Comparison of ENCODE assay signal across 8 cellular contexts in genomic region chr17:28335201-28335958, GRCh38.
DNase-seq lines count a peak whose midpoint lies in the region; ATAC-seq and TF ChIP-seq lines count a peak whose summit lies in the region.

TSS of gene IFT20 (minus strand) at chr17:28335472. CDS start at chr17:28331985, 3,487 bp downstream.
TSS of gene TNFAIP1 (plus strand) at chr17:28335761. CDS start at chr17:28339522, 3,761 bp downstream.

- peak within 1 kb of the TSS; percentile 92 for H3K4me3 ChIP-seq in GM06990 (replicated peaks; ENCODE audit: low read depth, low read length)

- H3K9me3 Mint-ChIP-seq in activated naive CD4-positive, alpha-beta T cell treated with anti-CD3 and anti-CD28 coated beads, Interleukin-2, amount 50 U/mL, for 24 hours, result no peaks in the 10 kb centered on the region

- H3K4me3 Mint-ChIP-seq in activated naive CD4-positive, alpha-beta T cell treated with anti-CD3 and anti-CD28 coated beads, Interleukin-2, amount 50 U/mL, for 24 hours, result peak within 1 kb of the TSS; percentile 99

- peaks cover 11% of the 10 kb centered on the region for H3K36me3 ChIP-seq in GM06990 (ENCODE audit: control insufficient read depth, insufficient read depth, low read length)

- no peak for TF ChIP-seq CTCF in GM06990 (IDR thresholded peaks at IDR 0.05; ENCODE audit: insufficient read depth, low read length, poor library complexity, severe bottlenecking)

- no peaks in the 10 kb centered on the region for H3K27me3 ChIP-seq in GM06990 (replicated peaks; ENCODE audit: control insufficient read depth, insufficient read depth, low read length)

- peak; percentile 96 for DNase-seq in GM06990 (ENCODE audit: extremely low read depth, insufficient read length)
- peak; percentile 99 for DNase-seq in NCI-H1092 (lab: John Stamatoyannopoulos, UW)
- DNase-seq in germinal center (ENCODE audit: low spot score), result peak; percentile 95
- DNase-seq in non-pigmented ciliary epithelial cell (ENCODE audit: low read depth), result peak; percentile 100
- DNase-seq in superior temporal gyrus (ENCODE audit: extremely low spot score), result peak; percentile 100

- no peaks in the 10 kb centered on the region for H3K27me3 Mint-ChIP-seq in activated naive CD4-positive, alpha-beta T cell treated with anti-CD3 and anti-CD28 coated beads, Interleukin-2, amount 50 U/mL, for 24 hours

- ATAC-seq in HG02588 (IDR thresholded peaks at IDR 0.05; ENCODE audit: unreplicated experiment) (peak; percentile 94), SK-N-SH treated with all-trans-retinoic acid at 6 μM for 48 hours (peak; percentile 96)

- peaks cover 53% of the 10 kb centered on the region for H3K4me1 Mint-ChIP-seq in activated naive CD4-positive, alpha-beta T cell treated with anti-CD3 and anti-CD28 coated beads, Interleukin-2, amount 50 U/mL, for 24 hours

- H3K27ac Mint-ChIP-seq in activated naive CD4-positive, alpha-beta T cell treated with anti-CD3 and anti-CD28 coated beads, Interleukin-2, amount 50 U/mL, for 24 hours, result peak within 1 kb of the TSS; percentile 97

- no peaks in the 10 kb centered on the region for H3K36me3 Mint-ChIP-seq in activated naive CD4-positive, alpha-beta T cell treated with anti-CD3 and anti-CD28 coated beads, Interleukin-2, amount 50 U/mL, for 24 hours

TF ChIP-seq in SK-N-SH treated with all-trans-retinoic acid at 6 μM for 48 hours, 23 proteins besides CTCF, POLR2A, EP300 and RAD21:
- 0 out of 2 replicates have a peak, but pooled peaks have one; percentile 48 for TF ChIP-seq GLIS3 (CRISPR knock-in tag; IDR thresholded peaks at IDR 0.05)
- no peak for TF ChIP-seq RARB (CRISPR knock-in tag; IDR thresholded peaks at IDR 0.05)
- TF ChIP-seq ZNF565 (CRISPR knock-in tag; conservative IDR thresholded peaks at IDR 0.05; ENCODE audit: low read depth), result peak; percentile 94
- TF ChIP-seq ARNTL (CRISPR knock-in tag; IDR thresholded peaks at IDR 0.05; ENCODE audit: borderline replicate concordance, low read depth), result no peak
- no peak for TF ChIP-seq SNAI2 (CRISPR knock-in tag; IDR thresholded peaks at IDR 0.05)
- peak; percentile 91 for TF ChIP-seq CSDC2 (CRISPR knock-in tag; IDR thresholded peaks at IDR 0.05)
- no peak for TF ChIP-seq POU6F1 (CRISPR knock-in tag; IDR thresholded peaks at IDR 0.05; ENCODE audit: borderline replicate concordance, low read depth)
- TF ChIP-seq PATZ1 (CRISPR knock-in tag; IDR thresholded peaks at IDR 0.05; ENCODE audit: borderline replicate concordance), result no peak
- no peak; the same call in 1 of the 2 replicates for TF ChIP-seq CREB5 (CRISPR knock-in tag; IDR thresholded peaks at IDR 0.05; ENCODE audit: low read depth)
- TF ChIP-seq TOX (CRISPR knock-in tag; IDR thresholded peaks at IDR 0.05; ENCODE audit: borderline replicate concordance), result no peak
- peak; percentile 93 for TF ChIP-seq TSHZ2 (CRISPR knock-in tag; IDR thresholded peaks at IDR 0.05)
- no peak for TF ChIP-seq TCF4 (CRISPR knock-in tag; IDR thresholded peaks at IDR 0.05; ENCODE audit: borderline replicate concordance)
- peak; percentile 47; the same call in 1 of the 2 replicates for TF ChIP-seq ZNF70 (CRISPR knock-in tag; IDR thresholded peaks at IDR 0.05)
- TF ChIP-seq ESRRG (CRISPR knock-in tag; IDR thresholded peaks at IDR 0.05), result no peak
- no peak for TF ChIP-seq BACH2 (CRISPR knock-in tag; IDR thresholded peaks at IDR 0.05; ENCODE audit: borderline replicate concordance)
- no peak for TF ChIP-seq ZNF8 (CRISPR knock-in tag; IDR thresholded peaks at IDR 0.05)
- TF ChIP-seq PPARA (CRISPR knock-in tag; IDR thresholded peaks at IDR 0.05; ENCODE audit: borderline replicate concordance), result peak; percentile 76; the same call in 1 of the 2 replicates
- no peak; the same call in 1 of the 2 replicates for TF ChIP-seq CSRNP3 (CRISPR knock-in tag; IDR thresholded peaks at IDR 0.05)
- TF ChIP-seq ZFP3 (CRISPR knock-in tag; IDR thresholded peaks at IDR 0.05), result 0 out of 2 replicates have a peak, but pooled peaks have one; percentile 60
- no peak for TF ChIP-seq OSR1 (CRISPR knock-in tag; IDR thresholded peaks at IDR 0.05)
- TF ChIP-seq ISL1 (CRISPR knock-in tag; IDR thresholded peaks at IDR 0.05), result no peak
- no peak for TF ChIP-seq ZC3H10 (CRISPR knock-in tag; IDR thresholded peaks at IDR 0.05)
- peak; percentile 47; the same call in 1 of the 2 replicates for TF ChIP-seq ZFP30 (CRISPR knock-in tag; IDR thresholded peaks at IDR 0.05)

Comparison
In these comparisons a context has a peak if more than half of its experiments do, and no peak if none do; other contexts are left out.
1. Peak in every context shown above with its lines: DNase-seq, ATAC-seq and H3K4me3 ChIP-seq.